Comparison of ENCODE assay signal across 10 cellular contexts in genomic region chr5:912356-913091, GRCh38. TPM values are rescaled to one million over a fixed set of nuclear protein-coding genes. Genes with fewer than 3 reads are reported as not detected.
DNase-seq lines count a peak whose midpoint lies in the region; ATAC-seq and TF ChIP-seq lines count a peak whose summit lies in the region.
"Had no signal": no experiment of that assay in that cellular context is flagged by ENCODE, and none has a peak within 500 bp of the region (broad histone marks: within the 10 kb centered on the region; RNA-seq: fewer than 3 reads in every experiment).

No MANE protein-coding gene starts in this region.

- no peak for ATAC-seq in HG03469 (IDR thresholded peaks at IDR 0.05; ENCODE audit: unreplicated experiment)

- peaks cover 5 to 9% (median 6%) of the 10 kb centered on the region in 3 donors for H3K4me1 Mint-ChIP-seq in CD8-positive, alpha-beta memory T cell

- DNase-seq in CD8-positive, alpha-beta memory T cell, result peak in 4 of 5 donors; percentile 59 to 87 (median 78)
- peak; percentile 79 for DNase-seq in NCI-H2029 (lab: John Stamatoyannopoulos, UW)
- DNase-seq in activated T-cell treated with anti-CD3 and anti-CD28 coated beads for 1 hour (ENCODE audit: low read depth), result peak; percentile 18
- DNase-seq in fibroblast of villous mesenchyme (ENCODE audit: low read depth), result peak; percentile 68
- peak; percentile 45 to 66 for DNase-seq in stimulated activated CD4-positive, alpha-beta T cell treated with anti-CD3 and anti-CD28 coated beads, Interleukin-4, amount 100 ng/mL, for 4 hours
- no peak for DNase-seq in cerebellar cortex (ENCODE audit: low spot score)
- no peak for DNase-seq in OCI-M1 (lab: John Stamatoyannopoulos, UW)
- DNase-seq: left cardiac atrium had no signal

- peak overlapping the region; percentile 2 to 74 (median 60) for H3K4me3 Mint-ChIP-seq in CD8-positive, alpha-beta memory T cell

- no peaks in the 10 kb centered on the region for H3K36me3 ChIP-seq in CD8-positive, alpha-beta memory T cell (ENCODE audit: insufficient read depth, low read length)

- H3K9me3 ChIP-seq in CD8-positive, alpha-beta memory T cell (ENCODE audit: low read length), result no peaks in the 10 kb centered on the region
- H3K9me3 ChIP-seq: HAP-1 had no signal

- H3K4me3 ChIP-seq in CD8-positive, alpha-beta memory T cell (ENCODE audit: low read length), result no peak overlapping the region
- H3K4me3 ChIP-seq in fibroblast of villous mesenchyme (ENCODE audit: low read depth, low read length), result no peak overlapping the region
- H3K4me3 ChIP-seq: HAP-1 had no signal

- H3K9me3 Mint-ChIP-seq in CD8-positive, alpha-beta memory T cell, result no peaks in the 10 kb centered on the region

- H3K27me3 ChIP-seq in CD8-positive, alpha-beta memory T cell (ENCODE audit: insufficient read depth, low read length, poor library complexity, severe bottlenecking), result no peaks in the 10 kb centered on the region

- peaks cover 0 to 2% (median 0%) of the 10 kb centered on the region in 3 donors for H3K36me3 Mint-ChIP-seq in CD8-positive, alpha-beta memory T cell

- H3K4me1 ChIP-seq in CD8-positive, alpha-beta memory T cell (ENCODE audit: insufficient read depth, low read length), result no peaks in the 10 kb centered on the region
- H3K4me1 ChIP-seq: HAP-1 had no signal

- POLR2A ChIA-PET in CD8-positive, alpha-beta memory T cell (lab: Charles Lee), result no interaction called here

- no peak overlapping the region for H3K27ac ChIP-seq in CD8-positive, alpha-beta memory T cell (ENCODE audit: low read depth, low read length)

- peak overlapping the region; percentile 48 to 99 (median 95) for H3K27ac Mint-ChIP-seq in CD8-positive, alpha-beta memory T cell

- no peak for TF ChIP-seq CTCF in fibroblast of villous mesenchyme (IDR thresholded peaks at IDR 0.05; ENCODE audit: insufficient read depth, low read depth, low read length)

- CTCF ChIA-PET in CD8-positive, alpha-beta memory T cell (lab: Charles Lee), result interaction anchor here (0.7 to 1.0 kb wide), 2 partner anchors 9 kb away, joined by 3 read pairs; no protein-coding TSS in a partner anchor

- H3K27me3 Mint-ChIP-seq in CD8-positive, alpha-beta memory T cell, result no peaks in the 10 kb centered on the region

RNA-seq across cellular contexts. Expression of gene TRIP13, which starts 19.8 kb away (rescaled TPM):
- total RNA-seq in CD8-positive, alpha-beta memory T cell, result 10 to 100 TPM; 37.5 to 40.7 TPM
- polyA plus RNA-seq in CD8-positive, alpha-beta memory T cell, result 0.12 TPM
- 16.8 and 29.8 TPM in 2 replicates for total RNA-seq in fibroblast of villous mesenchyme

RNA-seq across cellular contexts. Expression of gene BRD9, which starts 19.9 kb away (rescaled TPM):
- 10 to 100 TPM; 52.6 to 53.8 TPM for total RNA-seq in CD8-positive, alpha-beta memory T cell
- polyA plus RNA-seq in CD8-positive, alpha-beta memory T cell, result 18.9 TPM
- 35.0 and 35.4 TPM in 2 replicates for total RNA-seq in fibroblast of villous mesenchyme

Comparison
In these comparisons a context has a peak if more than half of its experiments do, and no peak if none do; other contexts are left out.
1. DNase-seq: peak in CD8-positive, alpha-beta memory T cell (4 of 5), NCI-H2029 (single experiment), activated T-cell treated with anti-CD3 and anti-CD28 coated beads for 1 hour (single experiment), fibroblast of villous mesenchyme (single experiment) and stimulated activated CD4-positive, alpha-beta T cell treated with anti-CD3 and anti-CD28 coated beads, Interleukin-4, amount 100 ng/mL, for 4 hours (2 of 2); none in cerebellar cortex (single experiment) and OCI-M1 (single experiment).